In genomic region chr6:11036977-11037430, GRCh38 we compare ENCODE assay signal across 23 cellular contexts. TPM values are rescaled to one million over a fixed set of nuclear protein-coding genes. Genes with fewer than 3 reads are reported as not detected.
"Had no signal": no experiment of that assay in that cellular context is flagged by ENCODE, and none has a peak within 500 bp of the region (broad histone marks: within the 10 kb centered on the region; RNA-seq: fewer than 3 reads in every experiment).

No MANE protein-coding gene starts in this region.

- H3K36me3 ChIP-seq: ovary, sigmoid colon, spleen, upper lobe of right lung had no signal

- FAIRE-seq: islet of Langerhans had no signal

- H3K9me3 ChIP-seq: ovary, sigmoid colon, spleen, upper lobe of right lung had no signal

- H3K27me3 ChIP-seq: ovary had no signal

- DNase-seq: activated CD4-positive, alpha-beta memory T cell treated with anti-CD3 and anti-CD28 coated beads, Interleukin-2, amount 10 ng/mL, durations not matched to agents 7 days and 5 days; activated CD4-positive, alpha-beta T cell treated with anti-CD3 and anti-CD28 coated beads for 1 hour; activated CD8-positive, alpha-beta memory T cell treated with anti-CD3 and anti-CD28 coated beads, Interleukin-2, amount 10 ng/mL, durations not matched to agents 7 days and 5 days; activated naive CD4-positive, alpha-beta T cell treated with Interleukin-2 at 50 U/mL for 16 hours; activated naive CD8-positive, alpha-beta T cell treated with anti-CD3 and anti-CD28 coated beads, Interleukin-2, amount 10 ng/mL, durations not matched to agents 7 days and 5 days; activated T-cell treated with anti-CD3 and anti-CD28 coated beads, Interleukin-2, amount 50 U/mL, for 1 hour; amygdala; dermis blood vessel endothelial cell; effector memory CD8-positive, alpha-beta T cell; foreskin keratinocyte; hippocampal formation; left cardiac atrium; midbrain; ovary; sigmoid colon; spleen; stimulated activated naive B cell treated with anti-CD40 and anti-IgM and Interleukin-4, amounts not matched to agents 10 μg/mL and 1 μg/mL and 100 μg/mL, for 72 hours; upper lobe of right lung had no signal

- H3K27ac ChIP-seq: epithelial cell of prostate, foreskin keratinocyte, ovary, sigmoid colon, spleen, upper lobe of right lung had no signal

- H3K4me3 ChIP-seq: lung, ovary, sigmoid colon, spleen, upper lobe of right lung had no signal

- ATAC-seq: activated CD8-positive, alpha-beta memory T cell treated with anti-CD3 and anti-CD28 coated beads, Interleukin-2, amount 10 ng/mL, durations not matched to agents 7 days and 5 days; activated T-helper 17 cell treated with anti-CD3 and anti-CD28 coated beads, Interleukin-2, amount 50 U/mL, for 72 hours; effector memory CD8-positive, alpha-beta T cell; foreskin keratinocyte; left cardiac atrium; stimulated activated naive B cell treated with anti-CD40 and anti-IgM and Interleukin-4, amounts not matched to agents 10 μg/mL and 1 μg/mL and 100 μg/mL, for 72 hours; upper lobe of right lung had no signal

- H3K4me3 Mint-ChIP-seq: activated CD4-positive, alpha-beta memory T cell treated with anti-CD3 and anti-CD28 coated beads, Interleukin-2, amount 10 ng/mL, durations not matched to agents 7 days and 5 days; activated CD8-positive, alpha-beta memory T cell treated with anti-CD3 and anti-CD28 coated beads, Interleukin-2, amount 10 ng/mL, durations not matched to agents 7 days and 5 days; activated naive CD8-positive, alpha-beta T cell treated with anti-CD3 and anti-CD28 coated beads, Interleukin-2, amount 10 ng/mL, durations not matched to agents 7 days and 5 days; activated T-helper 17 cell treated with anti-CD3 and anti-CD28 coated beads, Interleukin-2, amount 50 U/mL, for 72 hours; effector memory CD8-positive, alpha-beta T cell; stimulated activated naive B cell treated with anti-CD40 and anti-IgM and Interleukin-4, amounts not matched to agents 10 μg/mL and 1 μg/mL and 100 μg/mL, for 72 hours; T-helper 1 cell treated with Interleukin-12 subunit alpha and Interleukin-12 subunit beta and Interleukin-4 antibody, amounts not matched to agents 30 μg/mL and 1 μg/mL, for 36 hours had no signal

- H3K4me1 ChIP-seq: sigmoid colon, spleen, upper lobe of right lung had no signal

- H3K4me1 Mint-ChIP-seq: activated CD4-positive, alpha-beta memory T cell treated with anti-CD3 and anti-CD28 coated beads, Interleukin-2, amount 10 ng/mL, durations not matched to agents 7 days and 5 days; activated CD8-positive, alpha-beta memory T cell treated with anti-CD3 and anti-CD28 coated beads, Interleukin-2, amount 10 ng/mL, durations not matched to agents 7 days and 5 days; activated naive CD8-positive, alpha-beta T cell treated with anti-CD3 and anti-CD28 coated beads, Interleukin-2, amount 10 ng/mL, durations not matched to agents 7 days and 5 days; activated T-helper 17 cell treated with anti-CD3 and anti-CD28 coated beads, Interleukin-2, amount 50 U/mL, for 72 hours; stimulated activated naive B cell treated with anti-CD40 and anti-IgM and Interleukin-4, amounts not matched to agents 10 μg/mL and 1 μg/mL and 100 μg/mL, for 72 hours had no signal

- H3K36me3 Mint-ChIP-seq: activated CD8-positive, alpha-beta memory T cell treated with anti-CD3 and anti-CD28 coated beads, Interleukin-2, amount 10 ng/mL, durations not matched to agents 7 days and 5 days; activated naive CD8-positive, alpha-beta T cell treated with anti-CD3 and anti-CD28 coated beads, Interleukin-2, amount 10 ng/mL, durations not matched to agents 7 days and 5 days; stimulated activated naive B cell treated with anti-CD40 and anti-IgM and Interleukin-4, amounts not matched to agents 10 μg/mL and 1 μg/mL and 100 μg/mL, for 72 hours had no signal

- H3K27ac Mint-ChIP-seq: activated CD4-positive, alpha-beta memory T cell treated with anti-CD3 and anti-CD28 coated beads, Interleukin-2, amount 10 ng/mL, durations not matched to agents 7 days and 5 days; activated CD8-positive, alpha-beta memory T cell treated with anti-CD3 and anti-CD28 coated beads, Interleukin-2, amount 10 ng/mL, durations not matched to agents 7 days and 5 days; activated naive CD8-positive, alpha-beta T cell treated with anti-CD3 and anti-CD28 coated beads, Interleukin-2, amount 10 ng/mL, durations not matched to agents 7 days and 5 days; activated T-helper 17 cell treated with anti-CD3 and anti-CD28 coated beads, Interleukin-2, amount 50 U/mL, for 72 hours; effector memory CD8-positive, alpha-beta T cell; stimulated activated naive B cell treated with anti-CD40 and anti-IgM and Interleukin-4, amounts not matched to agents 10 μg/mL and 1 μg/mL and 100 μg/mL, for 72 hours; T-helper 1 cell treated with Interleukin-12 subunit alpha and Interleukin-12 subunit beta and Interleukin-4 antibody, amounts not matched to agents 30 μg/mL and 1 μg/mL, for 36 hours had no signal

- H3K9me3 Mint-ChIP-seq: activated CD4-positive, alpha-beta memory T cell treated with anti-CD3 and anti-CD28 coated beads, Interleukin-2, amount 10 ng/mL, durations not matched to agents 7 days and 5 days; activated naive CD8-positive, alpha-beta T cell treated with anti-CD3 and anti-CD28 coated beads, Interleukin-2, amount 10 ng/mL, durations not matched to agents 7 days and 5 days; activated T-helper 17 cell treated with anti-CD3 and anti-CD28 coated beads, Interleukin-2, amount 50 U/mL, for 72 hours; effector memory CD8-positive, alpha-beta T cell; stimulated activated naive B cell treated with anti-CD40 and anti-IgM and Interleukin-4, amounts not matched to agents 10 μg/mL and 1 μg/mL and 100 μg/mL, for 72 hours; T-helper 1 cell treated with Interleukin-12 subunit alpha and Interleukin-12 subunit beta and Interleukin-4 antibody, amounts not matched to agents 30 μg/mL and 1 μg/mL, for 36 hours had no signal

RNA-seq across cellular contexts. Expression of gene ELOVL2, which starts 7.1 kb away (rescaled TPM):
- total RNA-seq: activated CD4-positive, alpha-beta memory T cell treated with anti-CD3 and anti-CD28 coated beads, Interleukin-2, amount 10 ng/mL, durations not matched to agents 7 days and 5 days; activated CD8-positive, alpha-beta memory T cell treated with anti-CD3 and anti-CD28 coated beads, Interleukin-2, amount 10 ng/mL, durations not matched to agents 7 days and 5 days; activated naive CD8-positive, alpha-beta T cell treated with anti-CD3 and anti-CD28 coated beads, Interleukin-2, amount 10 ng/mL, durations not matched to agents 7 days and 5 days; activated T-helper 17 cell treated with anti-CD3 and anti-CD28 coated beads, Interleukin-2, amount 50 U/mL, for 72 hours; spleen had no signal
